ENCODE assay signal across 18 cellular contexts in the genomic region with DNA sequence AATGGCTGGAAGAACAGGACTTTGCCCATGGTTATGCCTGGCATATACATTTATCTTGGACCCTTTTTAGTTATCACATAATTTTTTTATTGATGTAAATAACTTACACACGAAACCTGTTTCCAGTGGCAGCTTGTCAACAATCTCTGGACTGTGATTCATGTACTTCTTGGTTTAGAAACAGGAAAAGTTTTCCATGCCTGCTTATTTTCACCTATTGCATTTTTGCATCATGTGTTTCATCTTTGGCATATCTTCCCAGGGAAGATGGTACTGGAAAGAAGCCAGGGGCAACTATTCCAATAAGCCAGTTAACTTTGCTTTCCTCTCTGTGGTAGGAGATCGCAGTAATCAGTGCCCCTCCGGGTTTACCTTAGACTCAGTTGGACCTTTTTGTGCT.
DNase-seq lines count a peak whose midpoint lies in the region; ATAC-seq, FAIRE-seq and TF ChIP-seq lines count a peak whose summit lies in the region.
"Had no signal": no experiment of that assay in that cellular context is flagged by ENCODE, and none has a peak within 500 bp of the region (broad histone marks: within the 10 kb centered on the region; RNA-seq: fewer than 3 reads in every experiment).

No MANE protein-coding gene starts in this region.

- no peaks in the 10 kb centered on the region for H3K36me3 Mint-ChIP-seq in CD8-positive, alpha-beta memory T cell
- H3K36me3 Mint-ChIP-seq: CD4-positive, alpha-beta memory T cell had no signal

- H3K4me2 ChIP-seq in A549 (peak overlapping the region; percentile 9; the same call in 1 of the 3 replicates), PC-3 (ENCODE audit: low read length) (peak overlapping the region; percentile 20; the same call in 1 of the 2 replicates)

- no peak overlapping the region for H3K9ac ChIP-seq in PC-3 (ENCODE audit: low read length)
- H3K9ac ChIP-seq: GM23248 had no signal

- no peak overlapping the region for H3K27ac Mint-ChIP-seq in CD8-positive, alpha-beta memory T cell
- H3K27ac Mint-ChIP-seq: CD4-positive, alpha-beta memory T cell had no signal

- H3K36me3 ChIP-seq in PC-3 (ENCODE audit: low read depth, low read length) (no peaks in the 10 kb centered on the region), bronchial epithelial cell (ENCODE audit: control insufficient read depth, insufficient read depth, low read length) (no peaks in the 10 kb centered on the region)
- no peaks in the 10 kb centered on the region for H3K36me3 ChIP-seq in CD8-positive, alpha-beta memory T cell (ENCODE audit: insufficient read depth, low read length)

- H3F3A ChIP-seq in PC-3 (ENCODE audit: low read length, unreplicated experiment) = no peaks in the 10 kb centered on the region

- BruUV-seq in PC-3 (replicated peaks; lab: Mats Ljungman, UMichigan) = no TSS peak

- TF ChIP-seq CTCF in A549 (IDR thresholded peaks at IDR 0.05) (no peak), PC-3 (conservative IDR thresholded peaks at IDR 0.05; ENCODE audit: low read depth, low read length) (no peak), bronchial epithelial cell (IDR thresholded peaks at IDR 0.05; ENCODE audit: insufficient read depth, low read length, severe bottlenecking) (no peak), lower leg skin (IDR thresholded peaks at IDR 0.05) (no peak)

- intact Hi-C loops in PC-3 (cut with micrococcal nuclease) = no loop called here
- intact Hi-C loops in lower leg skin (cut with DNase I; ENCODE audit: low total_unique reads) = no loop called here

- no peaks in the 10 kb centered on the region for H3K4me1 Mint-ChIP-seq in CD8-positive, alpha-beta memory T cell
- H3K4me1 Mint-ChIP-seq: CD4-positive, alpha-beta memory T cell had no signal

- no peaks in the 10 kb centered on the region for H4K20me1 ChIP-seq in PC-3 (ENCODE audit: low read length)

- POLR2A ChIA-PET in A549 (lab: Yijun Ruan, JAX) (no interaction called here), PC-3 (lab: Charles Lee; ENCODE audit: unreplicated experiment) (no interaction called here)
- POLR2A ChIA-PET in CD8-positive, alpha-beta memory T cell (lab: Charles Lee) = no interaction called here

- no peak for ATAC-seq in A549
- ATAC-seq in PC-3 = no peak
- ATAC-seq in GM21576 (IDR thresholded peaks at IDR 0.05; ENCODE audit: unreplicated experiment) = no peak

- H3K27me3 ChIP-seq in PC-3 (ENCODE audit: low read length) = no peaks in the 10 kb centered on the region
- no peaks in the 10 kb centered on the region for H3K27me3 ChIP-seq in bronchial epithelial cell (ENCODE audit: control insufficient read depth, insufficient read depth, low read length)
- H3K27me3 ChIP-seq in CD8-positive, alpha-beta memory T cell (ENCODE audit: insufficient read depth, low read length, poor library complexity, severe bottlenecking) = no peaks in the 10 kb centered on the region

- H3K79me2 ChIP-seq in PC-3 (ENCODE audit: low read length) = no peaks in the 10 kb centered on the region

- H3K27ac ChIP-seq in A549 = no peak overlapping the region
- peak overlapping the region; percentile 46 for H3K27ac ChIP-seq in PC-3 (ENCODE audit: low read length)
- no peak overlapping the region for H3K27ac ChIP-seq in CD8-positive, alpha-beta memory T cell (ENCODE audit: low read depth, low read length)
- H3K27ac ChIP-seq: GM23248 had no signal

- H3K9me3 Mint-ChIP-seq in CD8-positive, alpha-beta memory T cell = peaks cover 0 to 3% (median 2%) of the 10 kb centered on the region in 5 donors

- WGBS in A549 (ENCODE audit: missing lambda C conversion rate) = 46% methylated on average over 3 of the region's 3 CpGs
- 74 to 86% methylated on average over 3 of the region's 3 CpGs for WGBS in lower leg skin, 2 donors

- no peak overlapping the region for H2AFZ ChIP-seq in PC-3 (ENCODE audit: low read length)
- H2AFZ ChIP-seq: GM23248 had no signal

- CTCF ChIA-PET in A549 (lab: Yijun Ruan, JAX) (interaction anchor here (1.3 to 1.6 kb wide), 2 partner anchors 10 to 48 kb away, joined by 3 read pairs; no protein-coding TSS in a partner anchor), PC-3 (lab: Charles Lee) (interaction anchor here (0.6 kb wide), 1 partner anchor 167 kb away, joined by 3 read pairs; no protein-coding TSS in a partner anchor)
- CTCF ChIA-PET in CD8-positive, alpha-beta memory T cell (lab: Charles Lee) = no interaction called here

- H3K4me3 Mint-ChIP-seq in CD8-positive, alpha-beta memory T cell = no peak overlapping the region
- H3K4me3 Mint-ChIP-seq: CD4-positive, alpha-beta memory T cell had no signal

- no peak for FAIRE-seq in A549 (lab: Jason Lieb, UNC)
- FAIRE-seq in bronchial epithelial cell (lab: Jason Lieb, UNC) = no peak
- FAIRE-seq: G401.6, GM12892, H1 had no signal

- TF ChIP-seq POLR2A in A549 (IDR thresholded peaks at IDR 0.05; ENCODE audit: low read length) (no peak), lower leg skin (IDR thresholded peaks at IDR 0.05) (no peak)

- H3K9me2 ChIP-seq in PC-3 (replicated peaks; ENCODE audit: low read length) = no peaks in the 10 kb centered on the region

- peaks cover 11% of the 10 kb centered on the region; the same call in 2 of the 3 replicates for H3K4me1 ChIP-seq in A549
- H3K4me1 ChIP-seq in PC-3 (ENCODE audit: insufficient read depth, low read length) = peaks cover 10% of the 10 kb centered on the region
- no peaks in the 10 kb centered on the region for H3K4me1 ChIP-seq in CD8-positive, alpha-beta memory T cell (ENCODE audit: insufficient read depth, low read length)
- H3K4me1 ChIP-seq: Caco-2 had no signal

- H3K9me3 ChIP-seq in A549 (no peaks in the 10 kb centered on the region), PC-3 (ENCODE audit: low read length) (no peaks in the 10 kb centered on the region)
- H3K9me3 ChIP-seq in CD8-positive, alpha-beta memory T cell (ENCODE audit: low read length) = no peaks in the 10 kb centered on the region
- H3K9me3 ChIP-seq: Caco-2 had no signal

- peaks cover 7 to 8% of the 10 kb centered on the region in 2 donors for H3K27me3 Mint-ChIP-seq in CD8-positive, alpha-beta memory T cell

- DNase-seq in A549 (ENCODE audit: low read depth in 1 of 2, low spot score in 1 of 2) = no peak
- peak; percentile 29 for DNase-seq in PC-3
- peak; percentile 48 for DNase-seq in bronchial epithelial cell (ENCODE audit: low read depth)
- no peak for DNase-seq in CD8-positive, alpha-beta memory T cell
- no peak for DNase-seq in lower leg skin (ENCODE audit: low spot score in 2 of 2)
- DNase-seq: 8988T; C1 segment of cervical spinal cord; Caco-2; CD4-positive, alpha-beta memory T cell; DMS153; DND-41; H7; HCEC 1CT had no signal

- H3K4me3 ChIP-seq in A549 (no peak overlapping the region), PC-3 (ENCODE audit: low read length) (no peak overlapping the region), bronchial epithelial cell (ENCODE audit: low read depth, low read length) (no peak overlapping the region), lower leg skin (ENCODE audit: low read depth, poor library complexity, severe bottlenecking) (no peak overlapping the region)
- no peak overlapping the region for H3K4me3 ChIP-seq in CD8-positive, alpha-beta memory T cell (ENCODE audit: low read length)
- H3K4me3 ChIP-seq: GM23248 had no signal

- no peak for TF ChIP-seq EP300 in A549 (IDR thresholded peaks at IDR 0.05)

- TF ChIP-seq RAD21 in A549 (conservative IDR thresholded peaks at IDR 0.05 in 1 of 2, IDR thresholded peaks at IDR 0.05 in 1 of 2) = no peak

TF ChIP-seq in A549, 52 proteins besides CTCF, POLR2A, EP300 and RAD21:
- TF ChIP-seq, protein P1, sequence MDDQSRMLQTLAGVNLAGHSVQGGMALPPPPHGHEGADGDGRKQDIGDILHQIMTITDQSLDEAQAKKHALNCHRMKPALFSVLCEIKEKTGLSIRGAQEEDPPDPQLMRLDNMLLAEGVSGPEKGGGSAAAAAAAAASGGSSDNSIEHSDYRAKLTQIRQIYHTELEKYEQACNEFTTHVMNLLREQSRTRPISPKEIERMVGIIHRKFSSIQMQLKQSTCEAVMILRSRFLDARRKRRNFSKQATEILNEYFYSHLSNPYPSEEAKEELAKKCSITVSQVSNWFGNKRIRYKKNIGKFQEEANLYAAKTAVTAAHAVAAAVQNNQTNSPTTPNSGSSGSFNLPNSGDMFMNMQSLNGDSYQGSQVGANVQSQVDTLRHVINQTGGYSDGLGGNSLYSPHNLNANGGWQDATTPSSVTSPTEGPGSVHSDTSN (IDR thresholded peaks at IDR 0.05) = no peak
- TF ChIP-seq HOXB13 (CRISPR knock-in tag; IDR thresholded peaks at IDR 0.05; ENCODE audit: low read depth) (no peak), HOXA7 (CRISPR knock-in tag; IDR thresholded peaks at IDR 0.05) (no peak)
- TF ChIP-seq, protein P2, sequence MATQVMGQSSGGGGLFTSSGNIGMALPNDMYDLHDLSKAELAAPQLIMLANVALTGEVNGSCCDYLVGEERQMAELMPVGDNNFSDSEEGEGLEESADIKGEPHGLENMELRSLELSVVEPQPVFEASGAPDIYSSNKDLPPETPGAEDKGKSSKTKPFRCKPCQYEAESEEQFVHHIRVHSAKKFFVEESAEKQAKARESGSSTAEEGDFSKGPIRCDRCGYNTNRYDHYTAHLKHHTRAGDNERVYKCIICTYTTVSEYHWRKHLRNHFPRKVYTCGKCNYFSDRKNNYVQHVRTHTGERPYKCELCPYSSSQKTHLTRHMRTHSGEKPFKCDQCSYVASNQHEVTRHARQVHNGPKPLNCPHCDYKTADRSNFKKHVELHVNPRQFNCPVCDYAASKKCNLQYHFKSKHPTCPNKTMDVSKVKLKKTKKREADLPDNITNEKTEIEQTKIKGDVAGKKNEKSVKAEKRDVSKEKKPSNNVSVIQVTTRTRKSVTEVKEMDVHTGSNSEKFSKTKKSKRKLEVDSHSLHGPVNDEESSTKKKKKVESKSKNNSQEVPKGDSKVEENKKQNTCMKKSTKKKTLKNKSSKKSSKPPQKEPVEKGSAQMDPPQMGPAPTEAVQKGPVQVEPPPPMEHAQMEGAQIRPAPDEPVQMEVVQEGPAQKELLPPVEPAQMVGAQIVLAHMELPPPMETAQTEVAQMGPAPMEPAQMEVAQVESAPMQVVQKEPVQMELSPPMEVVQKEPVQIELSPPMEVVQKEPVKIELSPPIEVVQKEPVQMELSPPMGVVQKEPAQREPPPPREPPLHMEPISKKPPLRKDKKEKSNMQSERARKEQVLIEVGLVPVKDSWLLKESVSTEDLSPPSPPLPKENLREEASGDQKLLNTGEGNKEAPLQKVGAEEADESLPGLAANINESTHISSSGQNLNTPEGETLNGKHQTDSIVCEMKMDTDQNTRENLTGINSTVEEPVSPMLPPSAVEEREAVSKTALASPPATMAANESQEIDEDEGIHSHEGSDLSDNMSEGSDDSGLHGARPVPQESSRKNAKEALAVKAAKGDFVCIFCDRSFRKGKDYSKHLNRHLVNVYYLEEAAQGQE (IDR thresholded peaks at IDR 0.05) = no peak
TF ChIP-seq in A549: peak in this region for 0.

Comparison
In these comparisons a context has a peak if more than half of its experiments do, and no peak if none do; other contexts are left out.
1. DNase-seq: peak in PC-3 (single experiment) and bronchial epithelial cell (single experiment); none in A549 (0 of 2), CD8-positive, alpha-beta memory T cell (0 of 5) and lower leg skin (0 of 2).